15 cellular contexts compared by ENCODE assay signal in the genomic region with DNA sequence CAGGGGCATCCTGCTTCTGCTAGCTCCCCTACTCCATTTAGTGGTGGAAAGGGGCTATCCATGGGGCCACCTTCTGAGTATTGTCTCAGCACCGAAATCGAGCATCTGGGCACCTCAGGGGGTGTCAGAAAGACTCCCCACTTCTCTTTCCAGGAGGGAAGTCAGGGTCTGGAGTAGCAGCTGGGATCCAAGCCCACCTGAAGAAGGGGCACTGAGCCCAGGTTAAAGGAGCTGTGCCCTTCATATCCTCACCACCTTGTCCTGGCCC. TPM values are rescaled to one million over a fixed set of nuclear protein-coding genes. Genes with fewer than 3 reads are reported as not detected.
DNase-seq lines count a peak whose midpoint lies in the region; ATAC-seq, FAIRE-seq and TF ChIP-seq lines count a peak whose summit lies in the region.
"Had no signal": no experiment of that assay in that cellular context is flagged by ENCODE, and none has a peak within 500 bp of the region (broad histone marks: within the 10 kb centered on the region; RNA-seq: fewer than 3 reads in every experiment).

No MANE protein-coding gene starts in this region.

- H3K4me2 ChIP-seq in SK-N-SH, result peak overlapping the region; percentile 99
- H3K4me2 ChIP-seq in endothelial cell of umbilical vein (ENCODE audit: insufficient read depth, low read length), result peak overlapping the region; percentile 74

- H3K27me3 ChIP-seq in SK-N-SH (ENCODE audit: insufficient read depth) (no peaks in the 10 kb centered on the region), endothelial cell of umbilical vein (ENCODE audit: control insufficient read depth in 2 of 2, insufficient read depth in 2 of 2, low read length in 2 of 2) (no peaks in the 10 kb centered on the region)

- peaks cover 5% of the 10 kb centered on the region for H3K27me3 Mint-ChIP-seq in nephron progenitor cell (ENCODE audit: low read depth, poor library complexity)

- ATAC-seq in SK-N-SH treated with all-trans-retinoic acid at 6 μM for 48 hours (no peak), GM21717 (IDR thresholded peaks at IDR 0.05; ENCODE audit: unreplicated experiment) (no peak)
- ATAC-seq: activated CD4-positive, CD25-positive, alpha-beta regulatory T cell treated with anti-CD3 and anti-CD28 coated beads, Interleukin-2, amount 50 U/mL, for 24 hours had no signal

- CTCF ChIA-PET in SK-N-SH (lab: Yijun Ruan, JAX) (interaction anchor here (0.6 to 2.5 kb wide), 6 partner anchors 10 to 486 kb away, joined by 3 to 14 read pairs (median 4); a partner anchor contains a TSS), endothelial cell of umbilical vein (lab: Charles Lee) (interaction anchor here (1.2 to 4.3 kb wide), 5 partner anchors 10 to 51 kb away, joined by 4 to 48 read pairs (median 8); a partner anchor contains a TSS)

- H3K79me2 ChIP-seq in SK-N-SH (ENCODE audit: insufficient read depth) (peaks cover 66% of the 10 kb centered on the region), endothelial cell of umbilical vein (ENCODE audit: control insufficient read depth, insufficient read depth, low read length) (peaks cover 29% of the 10 kb centered on the region)

- H3K9me3 ChIP-seq in SK-N-SH (no peaks in the 10 kb centered on the region), endothelial cell of umbilical vein (replicated peaks; ENCODE audit: control insufficient read depth, insufficient read depth, low read length) (no peaks in the 10 kb centered on the region)

- H3K4me1 Mint-ChIP-seq in nephron progenitor cell, result peaks cover 57% of the 10 kb centered on the region

- H3K9me1 ChIP-seq in endothelial cell of umbilical vein (replicated peaks; ENCODE audit: control insufficient read depth, extremely low read depth, insufficient read depth, low read length), result no peaks in the 10 kb centered on the region

- TF ChIP-seq RAD21 in SK-N-SH (IDR thresholded peaks at IDR 0.05; ENCODE audit: low read length), result no peak

- no peaks in the 10 kb centered on the region for H3K9me3 Mint-ChIP-seq in nephron progenitor cell
- H3K9me3 Mint-ChIP-seq: activated naive CD8-positive, alpha-beta T cell treated with anti-CD3 and anti-CD28 coated beads, Interleukin-2, amount 10 ng/mL, durations not matched to agents 7 days and 5 days; naive B cell had no signal

- H3K4me3 ChIP-seq in SK-N-SH (ENCODE audit: low read depth in 2 of 2, low read length in 1 of 2) (peak overlapping the region; percentile 68 to 90; a peak in 3 of 4 replicates), endothelial cell of umbilical vein (replicated peaks in 1 of 3; ENCODE audit: insufficient read depth in 1 of 3, low read depth in 1 of 3, low read length in 3 of 3) (peak overlapping the region; percentile 39 to 56 (median 54)), urinary bladder (ENCODE audit: low read depth, low read length) (no peak overlapping the region)
- H3K4me3 ChIP-seq: PC-9 had no signal

- H3K9ac ChIP-seq in SK-N-SH (peak overlapping the region; percentile 84), endothelial cell of umbilical vein (replicated peaks; ENCODE audit: extremely low read depth, insufficient read depth, low read length) (peak overlapping the region; percentile 67)

- intact Hi-C loops in endothelial cell of umbilical vein (cut with micrococcal nuclease), result loop anchor here (1.0 to 2.0 kb wide), 2 partner anchors 29 to 42 kb away; a partner anchor contains a TSS

- H3K4me1 ChIP-seq in SK-N-SH (ENCODE audit: control insufficient read depth in 1 of 2, insufficient read depth in 2 of 2, low read depth in 1 of 2, low read length in 1 of 2) (peaks cover 37 to 43% of the 10 kb centered on the region in 2 experiments; a peak in 3 of 4 replicates), endothelial cell of umbilical vein (ENCODE audit: control insufficient read depth, extremely low read depth, insufficient read depth, low read length) (peaks cover 40% of the 10 kb centered on the region), urinary bladder (ENCODE audit: insufficient read depth) (peaks cover 2% of the 10 kb centered on the region)

- dilution Hi-C loops in endothelial cell of umbilical vein (cut with MboI; ENCODE audit: extremely low pct_ligation_motif_present, low sequenced_read_pairs), result no loop called here

- FAIRE-seq in endothelial cell of umbilical vein (lab: Jason Lieb, UNC) (peak; percentile 46), GM19239 (lab: Jason Lieb, UNC) (no peak)

- H3K36me3 ChIP-seq in SK-N-SH (replicated peaks in 1 of 2; ENCODE audit: control insufficient read depth in 1 of 2, insufficient read depth in 2 of 2, low read length in 1 of 2) (peaks cover 25 to 31% of the 10 kb centered on the region in 2 experiments), endothelial cell of umbilical vein (ENCODE audit: control insufficient read depth in 2 of 2, extremely low read depth in 1 of 2, insufficient read depth in 2 of 2, low read length in 2 of 2) (peaks cover 2 to 25% of the 10 kb centered on the region in 2 experiments), urinary bladder (ENCODE audit: insufficient read depth) (no peaks in the 10 kb centered on the region)

- H2AFZ ChIP-seq in SK-N-SH (ENCODE audit: low read depth) (no peak overlapping the region), endothelial cell of umbilical vein (ENCODE audit: low read depth, low read length) (peak overlapping the region; percentile 66)
- H2AFZ ChIP-seq: PC-9 had no signal

- TF ChIP-seq EP300 in SK-N-SH (IDR thresholded peaks at IDR 0.05; ENCODE audit: borderline replicate concordance in 1 of 2, low read depth in 1 of 2, low read length in 1 of 2), result no peak; a peak in 1 of 4 replicates

- peak overlapping the region; percentile 69 for H3K4me3 Mint-ChIP-seq in nephron progenitor cell
- H3K4me3 Mint-ChIP-seq: activated naive CD8-positive, alpha-beta T cell treated with anti-CD3 and anti-CD28 coated beads, Interleukin-2, amount 10 ng/mL, durations not matched to agents 7 days and 5 days had no signal

- peaks cover 39% of the 10 kb centered on the region for H3F3A ChIP-seq in SK-N-SH (replicated peaks; ENCODE audit: insufficient read depth)

- no peak overlapping the region for H3K27ac Mint-ChIP-seq in nephron progenitor cell
- H3K27ac Mint-ChIP-seq: activated naive CD8-positive, alpha-beta T cell treated with anti-CD3 and anti-CD28 coated beads, Interleukin-2, amount 10 ng/mL, durations not matched to agents 7 days and 5 days; naive B cell had no signal

- no peaks in the 10 kb centered on the region for H3K36me3 Mint-ChIP-seq in nephron progenitor cell (ENCODE audit: low read depth)
- H3K36me3 Mint-ChIP-seq: activated naive CD8-positive, alpha-beta T cell treated with anti-CD3 and anti-CD28 coated beads, Interleukin-2, amount 10 ng/mL, durations not matched to agents 7 days and 5 days; naive B cell had no signal

- H3K27ac ChIP-seq in SK-N-SH (ENCODE audit: low read depth in 2 of 2, low read length in 1 of 2) (peak overlapping the region; percentile 50 to 85), endothelial cell of umbilical vein (ENCODE audit: insufficient read depth, low read depth, low read length) (peak overlapping the region; percentile 85), urinary bladder (ENCODE audit: low read depth) (peak overlapping the region; percentile 11)
- H3K27ac ChIP-seq: 22Rv1, PC-9 had no signal

- no peak for TF ChIP-seq POLR2A in endothelial cell of umbilical vein (IDR thresholded peaks at IDR 0.05; ENCODE audit: low read depth, low read length)

- TF ChIP-seq CTCF in SK-N-SH (IDR thresholded peaks at IDR 0.05) (no peak), endothelial cell of umbilical vein (IDR thresholded peaks at IDR 0.05; ENCODE audit: extremely low read depth in 1 of 2, insufficient read depth in 1 of 2, low read depth in 1 of 2, low read length in 2 of 2) (no peak), nephron progenitor cell (IDR thresholded peaks at IDR 0.05) (no peak)

- no TSS peak for BruUV-seq in endothelial cell of umbilical vein (replicated peaks; lab: Mats Ljungman, UMichigan)

- no peaks in the 10 kb centered on the region for H3K9me2 ChIP-seq in SK-N-SH

- H4K20me1 ChIP-seq in SK-N-SH (ENCODE audit: insufficient read depth) (peaks cover 63% of the 10 kb centered on the region), endothelial cell of umbilical vein (replicated peaks; ENCODE audit: control insufficient read depth, extremely low read depth, insufficient read depth, low read length) (no peaks in the 10 kb centered on the region)

- WGBS in SK-N-SH (ENCODE audit: low lambda C conversion rate), result 70% methylated on average over 2 of the region's 2 CpGs
- WGBS in urinary bladder, result 15% methylated on average over 2 of the region's 2 CpGs

- DNase-seq in SK-N-SH (no peak), endothelial cell of umbilical vein (ENCODE audit: low read depth, low spot score) (no peak), nephron progenitor cell (no peak), GM19239 (ENCODE audit: insufficient read length, low spot score) (no peak), NCI-H226 (no peak)
- DNase-seq: activated naive CD8-positive, alpha-beta T cell treated with anti-CD3 and anti-CD28 coated beads, Interleukin-2, amount 10 ng/mL, durations not matched to agents 7 days and 5 days; foreskin melanocyte; naive B cell; NCI-H187 treated with DMSO at 0.1 percent for 48 hours had no signal

- POLR2A ChIA-PET in SK-N-SH (lab: Yijun Ruan, JAX), result interaction anchor here (1.5 kb wide), 1 partner anchor 31 kb away, joined by 3 read pairs; no protein-coding TSS in a partner anchor
- POLR2A ChIA-PET in endothelial cell of umbilical vein (lab: Charles Lee), result interaction anchor here (0.8 kb wide), 1 partner anchor 92 kb away, joined by 5 read pairs; no protein-coding TSS in a partner anchor

RNA-seq across cellular contexts. Expression of a gene that starts 2.6 kb away (rescaled TPM):
- polyA plus RNA-seq in SK-N-SH (2012; rRNA removed) (22.5 and 43.7 TPM in 2 replicates), endothelial cell of umbilical vein (19.5 and 20.1 TPM in 2 replicates), urinary bladder (336 TPM)
- 12.3 and 24.8 TPM in 2 replicates for polyA plus RNA-seq in SK-N-SH (2012; cell fraction: cytosol; rRNA removed)
- polyA plus RNA-seq in SK-N-SH (2012; cell fraction: nucleus; rRNA removed), result 109 and 117 TPM in 2 replicates
- total RNA-seq in endothelial cell of umbilical vein (81.8 and 81.9 TPM in 2 replicates), urinary bladder (136 TPM)
- 19.9 and 23.3 TPM in 2 replicates for polyA plus RNA-seq in endothelial cell of umbilical vein (2011; cell fraction: cytosol; rRNA removed)
- 46.6 and 51.6 TPM in 2 replicates for polyA plus RNA-seq in endothelial cell of umbilical vein (2011; cell fraction: nucleus; rRNA removed)
- 66.9 and 79.9 TPM in 2 replicates for polyA plus RNA-seq in endothelial cell of umbilical vein (2012)
- 59.3 and 75.4 TPM in 2 replicates for polyA minus RNA-seq in endothelial cell of umbilical vein
- polyA minus RNA-seq in endothelial cell of umbilical vein (2011; cell fraction: cytosol; rRNA and poly(A)+ RNA removed), result not detected
- 36.5 and 56.7 TPM in 2 replicates for polyA minus RNA-seq in endothelial cell of umbilical vein (2011; cell fraction: nucleus; rRNA and poly(A)+ RNA removed)
- total RNA-seq: activated naive CD8-positive, alpha-beta T cell treated with anti-CD3 and anti-CD28 coated beads, Interleukin-2, amount 10 ng/mL, durations not matched to agents 7 days and 5 days had no signal

RNA-seq across cellular contexts. Expression of a gene that starts 29.8 kb away (rescaled TPM):
- polyA plus RNA-seq in SK-N-SH (2012; rRNA removed), result 437 and 495 TPM in 2 replicates
- polyA plus RNA-seq in SK-N-SH (2012; cell fraction: cytosol; rRNA removed), result 349 and 422 TPM in 2 replicates
- polyA plus RNA-seq in SK-N-SH (2012; cell fraction: nucleus; rRNA removed), result 110 and 142 TPM in 2 replicates
- 141 and 156 TPM in 2 replicates for total RNA-seq in endothelial cell of umbilical vein
- 360 and 501 TPM in 2 replicates for polyA plus RNA-seq in endothelial cell of umbilical vein
- 321 and 337 TPM in 2 replicates for polyA plus RNA-seq in endothelial cell of umbilical vein (2011; cell fraction: cytosol; rRNA removed)
- 73.5 and 88.9 TPM in 2 replicates for polyA plus RNA-seq in endothelial cell of umbilical vein (2011; cell fraction: nucleus; rRNA removed)
- polyA plus RNA-seq in endothelial cell of umbilical vein (2012), result 282 and 303 TPM in 2 replicates
- 61.5 and 62.5 TPM in 2 replicates for polyA minus RNA-seq in endothelial cell of umbilical vein
- 34.7 TPM for polyA minus RNA-seq in endothelial cell of umbilical vein (2011; cell fraction: cytosol; rRNA and poly(A)+ RNA removed)
- polyA minus RNA-seq in endothelial cell of umbilical vein (2011; cell fraction: nucleus; rRNA and poly(A)+ RNA removed), result 9.6 and 17.0 TPM in 2 replicates
- total RNA-seq in urinary bladder, result 38.2 TPM
- 183 TPM for polyA plus RNA-seq in urinary bladder

RNA-seq across cellular contexts. Expression of a gene that starts 41.0 kb away (rescaled TPM):
- polyA plus RNA-seq in SK-N-SH (2012; rRNA removed), result 48.4 and 65.3 TPM in 2 replicates
- polyA plus RNA-seq in SK-N-SH (2012; cell fraction: cytosol; rRNA removed), result 25.5 and 27.5 TPM in 2 replicates
- polyA plus RNA-seq in SK-N-SH (2012; cell fraction: nucleus; rRNA removed), result 197 and 232 TPM in 2 replicates
- 3.2 and 3.3 TPM in 2 replicates for total RNA-seq in endothelial cell of umbilical vein
- polyA plus RNA-seq in endothelial cell of umbilical vein, result 1.1 and 1.8 TPM in 2 replicates
- polyA plus RNA-seq in endothelial cell of umbilical vein (2011; cell fraction: cytosol; rRNA removed), result 1.6 and 2.0 TPM in 2 replicates
- polyA plus RNA-seq in endothelial cell of umbilical vein (2011; cell fraction: nucleus; rRNA removed), result 15.2 and 15.8 TPM in 2 replicates
- 3.0 and 4.3 TPM in 2 replicates for polyA plus RNA-seq in endothelial cell of umbilical vein (2012)
- 3.4 and 6.3 TPM in 2 replicates for polyA minus RNA-seq in endothelial cell of umbilical vein
- not detected for polyA minus RNA-seq in endothelial cell of umbilical vein (2011; cell fraction: cytosol; rRNA and poly(A)+ RNA removed)
- polyA minus RNA-seq in endothelial cell of umbilical vein (2011; cell fraction: nucleus; rRNA and poly(A)+ RNA removed), result 3.4 and 7.5 TPM in 2 replicates
- 18.4 TPM for total RNA-seq in urinary bladder
- 27.3 TPM for polyA plus RNA-seq in urinary bladder

RNA-seq across cellular contexts. Expression of a gene that starts 57.2 kb away (rescaled TPM):
- polyA plus RNA-seq in SK-N-SH (2012; rRNA removed), result 0.05 TPM in 1 of 2 replicates, not detected in the other
- polyA plus RNA-seq in SK-N-SH (2012; cell fraction: cytosol; rRNA removed), result 0.05 TPM in 1 of 2 replicates, not detected in the other
- polyA plus RNA-seq in SK-N-SH (2012; cell fraction: nucleus; rRNA removed), result 0.06 and 0.13 TPM in 2 replicates
- total RNA-seq in endothelial cell of umbilical vein, result not detected in 2 replicates
- polyA plus RNA-seq in endothelial cell of umbilical vein, result not detected in 2 replicates
- polyA plus RNA-seq in endothelial cell of umbilical vein (2011; cell fraction: cytosol; rRNA removed), result not detected in 2 replicates
- polyA plus RNA-seq in endothelial cell of umbilical vein (2011; cell fraction: nucleus; rRNA removed), result not detected in 2 replicates
- polyA plus RNA-seq in endothelial cell of umbilical vein (2012), result not detected in 2 replicates
- polyA minus RNA-seq in endothelial cell of umbilical vein, result not detected in 2 replicates
- polyA minus RNA-seq in endothelial cell of umbilical vein (2011; cell fraction: cytosol; rRNA and poly(A)+ RNA removed), result not detected
- not detected in 2 replicates for polyA minus RNA-seq in endothelial cell of umbilical vein (2011; cell fraction: nucleus; rRNA and poly(A)+ RNA removed)
- total RNA-seq in urinary bladder, result not detected
- not detected for polyA plus RNA-seq in urinary bladder
- total RNA-seq: activated naive CD8-positive, alpha-beta T cell treated with anti-CD3 and anti-CD28 coated beads, Interleukin-2, amount 10 ng/mL, durations not matched to agents 7 days and 5 days; PC-9 had no signal

Comparison
In these comparisons a context has a peak if more than half of its experiments do, and no peak if none do; other contexts are left out.
1. H3K27ac ChIP-seq: peak in every context shown above with its lines; median percentile 85 in endothelial cell of umbilical vein; 68 in SK-N-SH; 11 in urinary bladder.